Comparison of ENCODE assay signal across 3 cellular contexts in genomic region chr2:181792906-181793305, GRCh38.
TF ChIP-seq lines count a peak whose summit lies in the region.

No MANE protein-coding gene starts in this region.

TF ChIP-seq in SK-N-SH treated with all-trans-retinoic acid at 6 μM for 48 hours, 23 proteins besides CTCF, POLR2A, EP300 and RAD21:
- TF ChIP-seq ZNF8 (CRISPR knock-in tag; IDR thresholded peaks at IDR 0.05) (peak; percentile 99), POU6F1 (CRISPR knock-in tag; IDR thresholded peaks at IDR 0.05; ENCODE audit: borderline replicate concordance, low read depth) (no peak)

TF ChIP-seq in SK-N-SH, 30 proteins besides CTCF, POLR2A, EP300 and RAD21:
- TF ChIP-seq MXI1 (IDR thresholded peaks at IDR 0.05; ENCODE audit: low read depth, low read length): no peak
- no peak for TF ChIP-seq MAX (IDR thresholded peaks at IDR 0.05; ENCODE audit: low read depth)
- TF ChIP-seq POLR2AphosphoS5 (IDR thresholded peaks at IDR 0.05; ENCODE audit: low read depth, low read length): no peak
- TF ChIP-seq FOXJ3 (CRISPR knock-in tag; IDR thresholded peaks at IDR 0.05): no peak

TF ChIP-seq in H1, 55 proteins besides CTCF, POLR2A, EP300 and RAD21:
- TF ChIP-seq SIN3A (conservative IDR thresholded peaks at IDR 0.05 in 1 of 2, IDR thresholded peaks at IDR 0.05 in 1 of 2; ENCODE audit: low read depth in 1 of 2, low read length in 2 of 2) (no peak), CEBPB (IDR thresholded peaks at IDR 0.05; ENCODE audit: low read depth, low read length) (no peak), RXRA (IDR thresholded peaks at IDR 0.05; ENCODE audit: insufficient read depth, low read depth, low read length) (no peak), KDM1A (IDR thresholded peaks at IDR 0.05; ENCODE audit: borderline replicate concordance, low read length) (0 out of 2 replicates have a peak, but pooled peaks have one; percentile 39)
